22 cellular contexts compared by ENCODE assay signal in the genomic region with DNA sequence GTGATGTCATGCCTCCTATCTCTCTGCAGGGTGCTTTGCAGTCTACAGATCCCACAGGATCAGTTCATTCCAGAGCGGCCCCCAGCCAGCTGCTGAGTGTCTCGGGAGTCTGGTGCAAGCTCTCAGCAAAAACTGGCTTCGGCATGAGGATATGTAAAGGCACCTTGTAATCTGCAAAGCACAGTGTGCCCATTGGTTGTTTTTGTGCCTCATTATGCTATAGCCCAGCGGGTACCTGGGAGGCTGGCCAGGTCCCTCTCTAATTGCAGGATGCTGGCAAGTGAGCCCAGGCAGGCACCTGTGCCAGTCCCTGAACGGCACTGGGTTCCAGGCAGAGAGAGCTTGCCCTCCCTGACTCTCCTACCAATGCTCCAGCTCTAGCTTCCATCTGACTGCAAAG.
A peak's percentile ranks its signal among the peaks of the same experiment; 100 is the strongest.
DNase-seq lines count a peak whose midpoint lies in the region; ATAC-seq lines count a peak whose summit lies in the region.
"Had no signal": no experiment of that assay in that cellular context is flagged by ENCODE, and none has a peak within 500 bp of the region (broad histone marks: within the 10 kb centered on the region; RNA-seq: fewer than 3 reads in every experiment).

No MANE protein-coding gene starts in this region.

- ATAC-seq in GM21390 (IDR thresholded peaks at IDR 0.05; ENCODE audit: unreplicated experiment) (no peak), GM18858 (IDR thresholded peaks at IDR 0.05; ENCODE audit: unreplicated experiment) (no peak), HG02759 (IDR thresholded peaks at IDR 0.05; ENCODE audit: unreplicated experiment) (no peak)
- ATAC-seq: activated naive CD8-positive, alpha-beta T cell treated with anti-CD3 and anti-CD28 coated beads, Interleukin-2, amount 50 U/mL, for 24 hours; gastroesophageal sphincter; naive thymus-derived CD8-positive, alpha-beta T cell had no signal

- DNase-seq in NCI-H1105 (lab: John Stamatoyannopoulos, UW) (peak; percentile 93), NCI-H2107 treated with DMSO at 0.1 percent for 48 hours (lab: John Stamatoyannopoulos, UW; ENCODE audit: unreplicated experiment) (peak; percentile 80), NCI-H82 treated with DMSO at 0.1 percent for 48 hours (lab: John Stamatoyannopoulos, UW; ENCODE audit: unreplicated experiment) (peak; percentile 25), occipital lobe (lab: John Stamatoyannopoulos, UW) (peak; percentile 55), HPDE6-E6E7 (ENCODE audit: extremely low spot score) (no peak)
- DNase-seq: activated CD4-positive, alpha-beta T cell treated with anti-CD3 and anti-CD28 coated beads, Interleukin-2, amount 10 ng/mL, durations not matched to agents 7 days and 5 days; activated CD8-positive, alpha-beta memory T cell treated with anti-CD3 and anti-CD28 coated beads, Interleukin-2, amount 50 U/mL, for 4 hours; activated naive CD8-positive, alpha-beta T cell treated with anti-CD3 and anti-CD28 coated beads, Interleukin-2, amount 50 U/mL, for 24 hours; CD8-positive, alpha-beta memory T cell; EL; GM23248; kidney glomerular epithelial cell; mesenchymal stem cell; NCI-H2227 treated with DMSO at 0.1 percent for 48 hours; SHP77 treated with DMSO at 0.1 percent for 48 hours; stimulated activated CD4-positive, alpha-beta T cell treated with anti-CD3 and anti-CD28 coated beads, Interleukin-1b, Interleukin-23, amount 100 ng/mL, for 48 hours; T-helper 1 cell had no signal
